Comparison of ENCODE assay signal across 32 cellular contexts in the genomic region with DNA sequence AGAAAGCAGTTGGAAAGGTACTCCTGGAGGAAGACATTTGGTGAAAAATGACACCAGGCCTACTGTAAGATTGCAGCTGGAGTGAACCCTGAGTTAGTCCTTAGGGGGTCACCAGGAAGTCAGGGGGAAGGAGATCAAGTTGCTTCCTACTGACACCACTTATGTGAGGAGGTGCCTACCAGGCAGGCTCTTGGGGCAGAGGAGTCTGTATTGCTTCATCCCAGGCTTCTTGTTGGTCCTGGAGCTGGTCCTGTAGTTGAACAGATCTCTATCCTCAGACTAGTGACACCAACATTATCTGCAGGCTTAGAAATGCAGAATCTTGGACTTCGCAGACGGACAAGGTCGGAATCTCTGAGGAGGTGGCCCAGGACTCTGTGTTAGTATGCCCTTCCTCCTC.
"Had no signal": no experiment of that assay in that cellular context is flagged by ENCODE, and none has a peak within 500 bp of the region (broad histone marks: within the 10 kb centered on the region; RNA-seq: fewer than 3 reads in every experiment).

No MANE protein-coding gene starts in this region.

- ATAC-seq: activated CD4-positive, CD25-positive, alpha-beta regulatory T cell treated with anti-CD3 and anti-CD28 coated beads, Interleukin-2, amount 50 U/mL, for 24 hours; activated CD8-positive, alpha-beta memory T cell treated with anti-CD3 and anti-CD28 coated beads, Interleukin-2, amount 10 ng/mL, durations not matched to agents 7 days and 5 days; activated CD8-positive, alpha-beta T cell treated with anti-CD3 and anti-CD28 coated beads, Interleukin-2, amount 10 ng/mL, durations not matched to agents 7 days and 5 days; activated naive CD8-positive, alpha-beta T cell treated with anti-CD3 and anti-CD28 coated beads, Interleukin-2, amount 50 U/mL, for 24 hours; body of pancreas; effector memory CD8-positive, alpha-beta T cell; gastroesophageal sphincter; heart right ventricle had no signal

- FAIRE-seq: colon had no signal

- H3K4me1 Mint-ChIP-seq: activated CD8-positive, alpha-beta memory T cell treated with anti-CD3 and anti-CD28 coated beads, Interleukin-2, amount 10 ng/mL, durations not matched to agents 7 days and 5 days; activated naive CD4-positive, alpha-beta T cell treated with anti-CD3 and anti-CD28 coated beads, Interleukin-2, amount 50 U/mL, for 24 hours; activated naive CD8-positive, alpha-beta T cell treated with anti-CD3 and anti-CD28 coated beads for 36 hours; activated naive CD8-positive, alpha-beta T cell treated with anti-CD3 and anti-CD28 coated beads, Interleukin-2, amount 50 U/mL, for 24 hours had no signal

- H3K27me3 Mint-ChIP-seq: activated B cell treated with CpG ODN at 0.5 μM for 24 hours; activated CD4-positive, alpha-beta memory T cell treated with anti-CD3 and anti-CD28 coated beads for 36 hours; activated CD8-positive, alpha-beta memory T cell treated with anti-CD3 and anti-CD28 coated beads, Interleukin-2, amount 10 ng/mL, durations not matched to agents 7 days and 5 days; activated naive CD8-positive, alpha-beta T cell treated with anti-CD3 and anti-CD28 coated beads, Interleukin-2, amount 50 U/mL, for 24 hours; effector memory CD8-positive, alpha-beta T cell had no signal

- H3K27ac ChIP-seq: adrenal gland, body of pancreas, esophagus squamous epithelium, gastroesophageal sphincter, heart right ventricle, hepatocyte, WERI-Rb-1 had no signal

- H3K9me3 ChIP-seq: adrenal gland, body of pancreas, esophagus squamous epithelium, gastroesophageal sphincter, heart right ventricle had no signal

- H3K4me3 ChIP-seq: adrenal gland, body of pancreas, esophagus squamous epithelium, gastroesophageal sphincter, heart right ventricle, hepatocyte had no signal

- H2AFZ ChIP-seq: hepatocyte had no signal

- H3K4me3 Mint-ChIP-seq: activated B cell treated with CpG ODN at 0.5 μM for 24 hours; activated CD4-positive, alpha-beta memory T cell treated with anti-CD3 and anti-CD28 coated beads for 36 hours; activated CD8-positive, alpha-beta memory T cell treated with anti-CD3 and anti-CD28 coated beads, Interleukin-2, amount 10 ng/mL, durations not matched to agents 7 days and 5 days; activated CD8-positive, alpha-beta T cell treated with anti-CD3 and anti-CD28 coated beads, Interleukin-2, amount 10 ng/mL, durations not matched to agents 7 days and 5 days; activated naive CD4-positive, alpha-beta T cell treated with anti-CD3 and anti-CD28 coated beads for 36 hours; activated naive CD4-positive, alpha-beta T cell treated with anti-CD3 and anti-CD28 coated beads, Interleukin-2, amount 50 U/mL, for 24 hours; activated naive CD8-positive, alpha-beta T cell treated with anti-CD3 and anti-CD28 coated beads for 36 hours; activated naive CD8-positive, alpha-beta T cell treated with anti-CD3 and anti-CD28 coated beads, Interleukin-2, amount 50 U/mL, for 24 hours; activated T-helper 1 cell treated with anti-CD3 and anti-CD28 coated beads, Interleukin-12 subunit alpha, Interleukin-12 subunit beta, Interleukin-2, Interleukin-4 antibody, amounts not matched to agents 30 ng/mL and 10 ng/mL and 1 ng/mL, durations not matched to agents 14 hours and 24 hours and 36 hours; effector memory CD8-positive, alpha-beta T cell had no signal

- H3K79me2 ChIP-seq: hepatocyte had no signal

- H3K9me3 Mint-ChIP-seq: activated B cell treated with CpG ODN at 0.5 μM for 24 hours; activated CD4-positive, alpha-beta memory T cell treated with anti-CD3 and anti-CD28 coated beads for 36 hours; activated naive CD4-positive, alpha-beta T cell treated with anti-CD3 and anti-CD28 coated beads for 36 hours; activated naive CD4-positive, alpha-beta T cell treated with anti-CD3 and anti-CD28 coated beads, Interleukin-2, amount 50 U/mL, for 24 hours; activated naive CD8-positive, alpha-beta T cell treated with anti-CD3 and anti-CD28 coated beads for 36 hours; activated naive CD8-positive, alpha-beta T cell treated with anti-CD3 and anti-CD28 coated beads, Interleukin-2, amount 50 U/mL, for 24 hours; activated T-helper 1 cell treated with anti-CD3 and anti-CD28 coated beads, Interleukin-12 subunit alpha, Interleukin-12 subunit beta, Interleukin-2, Interleukin-4 antibody, amounts not matched to agents 30 ng/mL and 10 ng/mL and 1 ng/mL, durations not matched to agents 14 hours and 24 hours and 36 hours; activated T-helper 2 cell treated with anti-CD3 and anti-CD28 coated beads, Interferon-gamma antibody, Interleukin-2, Interleukin-4, amounts not matched to agents 10 μg/mL and 5 μg/mL and 100 μg/mL, durations not matched to agents 14 hours and 24 hours and 36 hours had no signal

- H3K27me3 ChIP-seq: adrenal gland, body of pancreas, gastroesophageal sphincter, heart right ventricle, hepatocyte had no signal

- H3K27ac Mint-ChIP-seq: activated B cell treated with CpG ODN at 0.5 μM for 24 hours; activated CD4-positive, alpha-beta memory T cell treated with anti-CD3 and anti-CD28 coated beads for 36 hours; activated CD8-positive, alpha-beta memory T cell treated with anti-CD3 and anti-CD28 coated beads, Interleukin-2, amount 10 ng/mL, durations not matched to agents 7 days and 5 days; activated CD8-positive, alpha-beta T cell treated with anti-CD3 and anti-CD28 coated beads, Interleukin-2, amount 10 ng/mL, durations not matched to agents 7 days and 5 days; activated naive CD4-positive, alpha-beta T cell treated with anti-CD3 and anti-CD28 coated beads for 36 hours; activated naive CD4-positive, alpha-beta T cell treated with anti-CD3 and anti-CD28 coated beads, Interleukin-2, amount 50 U/mL, for 24 hours; activated naive CD8-positive, alpha-beta T cell treated with anti-CD3 and anti-CD28 coated beads for 36 hours; activated naive CD8-positive, alpha-beta T cell treated with anti-CD3 and anti-CD28 coated beads, Interleukin-2, amount 50 U/mL, for 24 hours; activated T-helper 1 cell treated with anti-CD3 and anti-CD28 coated beads, Interleukin-12 subunit alpha, Interleukin-12 subunit beta, Interleukin-2, Interleukin-4 antibody, amounts not matched to agents 30 ng/mL and 10 ng/mL and 1 ng/mL, durations not matched to agents 14 hours and 24 hours and 36 hours; activated T-helper 2 cell treated with anti-CD3 and anti-CD28 coated beads, Interferon-gamma antibody, Interleukin-2, Interleukin-4, amounts not matched to agents 10 μg/mL and 5 μg/mL and 100 μg/mL, durations not matched to agents 14 hours and 24 hours and 36 hours; effector memory CD8-positive, alpha-beta T cell had no signal

- H3K36me3 ChIP-seq: adrenal gland, esophagus squamous epithelium, gastroesophageal sphincter, heart right ventricle, WERI-Rb-1 had no signal

- H3K4me1 ChIP-seq: adrenal gland, body of pancreas, gastroesophageal sphincter had no signal

- DNase-seq: activated B cell treated with CpG ODN at 0.5 μM for 24 hours; activated CD4-positive, alpha-beta memory T cell treated with anti-CD3 and anti-CD28 coated beads for 36 hours; activated CD4-positive, alpha-beta T cell treated with anti-CD3 and anti-CD28 coated beads for 48 hours; activated CD8-positive, alpha-beta memory T cell treated with anti-CD3 and anti-CD28 coated beads, Interleukin-2, amount 10 ng/mL, durations not matched to agents 7 days and 5 days; activated CD8-positive, alpha-beta memory T cell treated with anti-CD3 and anti-CD28 coated beads, Interleukin-2, amount 50 U/mL, for 4 hours; activated CD8-positive, alpha-beta T cell treated with anti-CD3 and anti-CD28 coated beads, Interleukin-2, amount 10 ng/mL, durations not matched to agents 7 days and 5 days; activated effector memory CD4-positive, alpha-beta T cell treated with anti-CD3 and anti-CD28 coated beads, Interleukin-2, amount 50 U/mL, for 16 hours; activated naive CD4-positive, alpha-beta T cell treated with anti-CD3 and anti-CD28 coated beads for 36 hours; activated naive CD8-positive, alpha-beta T cell treated with anti-CD3 and anti-CD28 coated beads for 36 hours; activated naive CD8-positive, alpha-beta T cell treated with anti-CD3 and anti-CD28 coated beads, Interleukin-2, amount 50 U/mL, for 24 hours; activated T-cell treated with anti-CD3 and anti-CD28 coated beads, Interleukin-2, amount 50 U/mL, for 1 hour; activated T-cell treated with anti-CD3 and anti-CD28 coated beads, Interleukin-2, amount 50 U/mL, for 48 hours; adrenal gland; aorta; body of pancreas; cortex of kidney; dermis blood vessel endothelial cell; effector CD4-positive, alpha-beta T cell; effector memory CD8-positive, alpha-beta T cell; erythroblast; esophagus squamous epithelium; foreskin melanocyte; heart right ventricle; T-helper 9 cell; WERI-Rb-1 had no signal

- H3K36me3 Mint-ChIP-seq: activated CD4-positive, alpha-beta memory T cell treated with anti-CD3 and anti-CD28 coated beads for 36 hours; activated CD8-positive, alpha-beta memory T cell treated with anti-CD3 and anti-CD28 coated beads, Interleukin-2, amount 10 ng/mL, durations not matched to agents 7 days and 5 days; activated naive CD4-positive, alpha-beta T cell treated with anti-CD3 and anti-CD28 coated beads, Interleukin-2, amount 50 U/mL, for 24 hours; activated naive CD8-positive, alpha-beta T cell treated with anti-CD3 and anti-CD28 coated beads for 36 hours had no signal
